ENCODE assay signal across 24 cellular contexts in the genomic region with DNA sequence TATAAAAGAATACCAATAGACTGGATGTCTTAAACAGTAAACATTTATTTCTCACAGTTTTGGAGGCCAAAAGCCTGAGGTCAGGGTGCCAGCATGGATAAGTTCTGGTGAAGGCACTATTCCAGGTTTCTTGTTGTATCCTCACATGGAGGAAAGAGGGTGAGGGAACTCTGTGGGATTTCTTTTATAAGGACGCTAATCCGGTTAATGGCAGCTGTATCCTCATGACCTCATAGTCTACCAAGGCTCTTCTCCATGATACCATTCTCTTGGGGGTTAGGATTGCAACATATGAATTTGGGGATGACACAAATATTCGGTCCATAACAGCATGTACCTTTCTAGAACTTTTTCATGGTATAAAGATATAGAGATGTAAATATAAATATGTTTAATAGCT.
DNase-seq lines count a peak whose midpoint lies in the region; ATAC-seq and TF ChIP-seq lines count a peak whose summit lies in the region.
"Had no signal": no experiment of that assay in that cellular context is flagged by ENCODE, and none has a peak within 500 bp of the region (broad histone marks: within the 10 kb centered on the region; RNA-seq: fewer than 3 reads in every experiment).

No MANE protein-coding gene starts in this region.

- H4K8ac ChIP-seq in mesenchymal stem cell (ENCODE audit: low read length), result no peak overlapping the region

- BruUV-seq in A673 (replicated peaks; lab: Mats Ljungman, UMichigan), result no TSS peak

- peaks cover 4% of the 10 kb centered on the region for H3K27me3 ChIP-seq in A673 (replicated peaks; ENCODE audit: insufficient read depth, low read depth, low read length, poor library complexity)
- H3K27me3 ChIP-seq in mesenchymal stem cell (ENCODE audit: control insufficient read depth in 1 of 2, insufficient read depth in 1 of 2, low read length in 2 of 2), result no peaks in the 10 kb centered on the region
- H3K27me3 ChIP-seq: BE2C; BLaER1 treated with 17β-estradiol and CSF1 and Interleukin-3, amounts not matched to agents 10 nM and 100 nM had no signal

- no peak overlapping the region for H3K23ac ChIP-seq in mesenchymal stem cell (ENCODE audit: low read length in 2 of 2)

- no peak overlapping the region for H3K14ac ChIP-seq in mesenchymal stem cell (ENCODE audit: low read length in 2 of 2)

- no peaks in the 10 kb centered on the region for H3K9me3 ChIP-seq in A673 (ENCODE audit: low read depth, low read length, poor library complexity, severe bottlenecking)
- no peaks in the 10 kb centered on the region for H3K9me3 ChIP-seq in mesenchymal stem cell (ENCODE audit: control insufficient read depth, low read length)
- H3K9me3 ChIP-seq: BE2C; BLaER1 treated with 17β-estradiol and CSF1 and Interleukin-3, amounts not matched to agents 10 nM and 100 nM had no signal

- H2BK120ac ChIP-seq in mesenchymal stem cell (ENCODE audit: low read depth, low read length), result no peak overlapping the region

- H4K91ac ChIP-seq in mesenchymal stem cell (ENCODE audit: low read length), result no peak overlapping the region

- no peaks in the 10 kb centered on the region for H3K79me1 ChIP-seq in mesenchymal stem cell (replicated peaks; ENCODE audit: low read length, poor library complexity, severe bottlenecking)

- H3K4me2 ChIP-seq in mesenchymal stem cell (ENCODE audit: low read length, poor library complexity, severe bottlenecking), result no peak overlapping the region
- H3K4me2 ChIP-seq: BLaER1 treated with 17β-estradiol and CSF1 and Interleukin-3, amounts not matched to agents 10 nM and 100 nM; GM23338 had no signal

- TF ChIP-seq CTCF in A673 (conservative IDR thresholded peaks at IDR 0.05; ENCODE audit: low read depth, low read length) (no peak), osteocyte (IDR thresholded peaks at IDR 0.05) (no peak)

- DNase-seq in NCI-H82 (lab: John Stamatoyannopoulos, UW) (peak; percentile 58), NCI-H82 treated with DMSO at 0.1 percent for 48 hours (lab: John Stamatoyannopoulos, UW; ENCODE audit: unreplicated experiment) (no peak), A673 (ENCODE audit: low spot score) (peak; percentile 3), mesenchymal stem cell (no peak), sciatic nerve (ENCODE audit: low spot score) (no peak), osteocyte (ENCODE audit: extremely low spot score, unreplicated experiment) (no peak), iPS-NIHi7 (ENCODE audit: extremely low spot score) (no peak)
- no peak for DNase-seq in activated CD4-positive, alpha-beta T cell treated with anti-CD3 and anti-CD28 coated beads, Interleukin-2, amount 50 U/mL, for 1 hour
- DNase-seq: ACHN; AML-193; BE2C; CD4-positive, alpha-beta T cell; CD8-positive, alpha-beta memory T cell; DMS 273 treated with DMSO at 0.1 percent for 48 hours; DMS79; EL; GDM1; H9 had no signal

- H2AK5ac ChIP-seq in mesenchymal stem cell (ENCODE audit: low read length, severe bottlenecking), result no peak overlapping the region

- H3K9me3 Mint-ChIP-seq in osteocyte (ENCODE audit: unreplicated experiment), result no peaks in the 10 kb centered on the region
- H3K9me3 Mint-ChIP-seq: CD4-positive, alpha-beta T cell; GM23338; H9 had no signal

- no peak overlapping the region for H3K18ac ChIP-seq in mesenchymal stem cell (ENCODE audit: low read depth in 1 of 2, low read length in 2 of 2)

- no peak overlapping the region for H2BK15ac ChIP-seq in mesenchymal stem cell (ENCODE audit: low read depth, poor library complexity, severe bottlenecking)

- no peaks in the 10 kb centered on the region for H3K36me3 ChIP-seq in A673 (ENCODE audit: insufficient read depth, low read length, poor library complexity, severe bottlenecking)
- no peaks in the 10 kb centered on the region for H3K36me3 ChIP-seq in mesenchymal stem cell (ENCODE audit: control insufficient read depth in 1 of 2, insufficient read depth in 2 of 2, low read depth in 1 of 2, low read length in 2 of 2)
- H3K36me3 ChIP-seq: BE2C; BLaER1 treated with 17β-estradiol and CSF1 and Interleukin-3, amounts not matched to agents 10 nM and 100 nM had no signal

- intact Hi-C loops in A673 (cut with micrococcal nuclease; ENCODE audit: unreplicated experiment) (no loop called here), sciatic nerve (cut with DNase I) (no loop called here)

- H2AFZ ChIP-seq in mesenchymal stem cell (ENCODE audit: low read depth, low read length), result no peak overlapping the region
- H2AFZ ChIP-seq: GM23338 had no signal

- peaks cover 14% of the 10 kb centered on the region for H3K27me3 Mint-ChIP-seq in osteocyte (ENCODE audit: unreplicated experiment)
- H3K27me3 Mint-ChIP-seq: CD8-positive, alpha-beta memory T cell had no signal

- no peak overlapping the region for H2BK12ac ChIP-seq in mesenchymal stem cell (ENCODE audit: low read length in 2 of 2)

- H3K36me3 Mint-ChIP-seq in osteocyte (ENCODE audit: unreplicated experiment), result no peaks in the 10 kb centered on the region
- H3K36me3 Mint-ChIP-seq: CD14-positive monocyte; CD8-positive, alpha-beta memory T cell had no signal

- no peak overlapping the region for H3K27ac ChIP-seq in A673 (ENCODE audit: low read depth, low read length, poor library complexity, severe bottlenecking)
- peak overlapping the region; percentile 40 for H3K27ac ChIP-seq in mesenchymal stem cell (ENCODE audit: low read length, poor library complexity, severe bottlenecking)
- H3K27ac ChIP-seq: 22Rv1; BLaER1 treated with 17β-estradiol and CSF1 and Interleukin-3, amounts not matched to agents 10 nM and 100 nM had no signal

- POLR2A ChIA-PET in A673 (lab: Charles Lee; ENCODE audit: low non-redundant PET), result no interaction called here

- H3K4me3 ChIP-seq in A673 (ENCODE audit: low read depth, low read length, poor library complexity, severe bottlenecking) (no peak overlapping the region), mesenchymal stem cell (ENCODE audit: insufficient read depth in 1 of 2, low read depth in 1 of 2, low read length in 2 of 2) (no peak overlapping the region)
- H3K4me3 ChIP-seq: BLaER1 treated with 17β-estradiol and CSF1 and Interleukin-3, amounts not matched to agents 10 nM and 100 nM; GM12878; GM23338 had no signal

- no peak overlapping the region for H3K9ac ChIP-seq in mesenchymal stem cell (ENCODE audit: low read length)
- H3K9ac ChIP-seq: BLaER1 treated with 17β-estradiol and CSF1 and Interleukin-3, amounts not matched to agents 10 nM and 100 nM had no signal

- no peak overlapping the region for H2BK5ac ChIP-seq in mesenchymal stem cell (ENCODE audit: low read depth, low read length, poor library complexity, severe bottlenecking)

- no peak overlapping the region for H3K27ac Mint-ChIP-seq in osteocyte (ENCODE audit: unreplicated experiment)
- H3K27ac Mint-ChIP-seq: CD14-positive monocyte; CD4-positive, alpha-beta T cell; CD8-positive, alpha-beta memory T cell; GM23338; H9 had no signal

- no peaks in the 10 kb centered on the region for H3K4me1 ChIP-seq in A673 (ENCODE audit: insufficient read depth, low read length, poor library complexity, severe bottlenecking)
- H3K4me1 ChIP-seq in mesenchymal stem cell (ENCODE audit: control insufficient read depth, insufficient read depth, low read depth, low read length), result no peaks in the 10 kb centered on the region
- H3K4me1 ChIP-seq: BE2C; BLaER1 treated with 17β-estradiol and CSF1 and Interleukin-3, amounts not matched to agents 10 nM and 100 nM had no signal

- peak; percentile 22 for ATAC-seq in sciatic nerve
- ATAC-seq: GM12878, GM23338, HCT116 had no signal

- no peak overlapping the region for H3K4ac ChIP-seq in mesenchymal stem cell (ENCODE audit: low read depth in 1 of 2, low read length in 2 of 2)

- CTCF ChIA-PET in A673 (lab: Charles Lee), result no interaction called here

- no peaks in the 10 kb centered on the region for H3K4me1 Mint-ChIP-seq in osteocyte (ENCODE audit: unreplicated experiment)
- H3K4me1 Mint-ChIP-seq: CD14-positive monocyte; CD8-positive, alpha-beta memory T cell; GM23338 had no signal

- no peak overlapping the region for H3K4me3 Mint-ChIP-seq in osteocyte (ENCODE audit: unreplicated experiment)
- H3K4me3 Mint-ChIP-seq: CD14-positive monocyte; CD4-positive, alpha-beta T cell; CD8-positive, alpha-beta memory T cell; GM23338; H9 had no signal

- WGBS in mesenchymal stem cell, result no CpG with 5 or more reads among the region's 3 CpGs

Comparison
In these comparisons a context has a peak if more than half of its experiments do, and no peak if none do; other contexts are left out.
1. DNase-seq: peak in NCI-H82 (single experiment) and A673 (single experiment); none in NCI-H82 treated with DMSO at 0.1 percent for 48 hours (single experiment), mesenchymal stem cell (single experiment), sciatic nerve (single experiment), osteocyte (single experiment), activated CD4-positive, alpha-beta T cell treated with anti-CD3 and anti-CD28 coated beads, Interleukin-2, amount 50 U/mL, for 1 hour (single experiment) and iPS-NIHi7 (single experiment).